Comparison of ENCODE assay signal across 16 cellular contexts in the genomic region with DNA sequence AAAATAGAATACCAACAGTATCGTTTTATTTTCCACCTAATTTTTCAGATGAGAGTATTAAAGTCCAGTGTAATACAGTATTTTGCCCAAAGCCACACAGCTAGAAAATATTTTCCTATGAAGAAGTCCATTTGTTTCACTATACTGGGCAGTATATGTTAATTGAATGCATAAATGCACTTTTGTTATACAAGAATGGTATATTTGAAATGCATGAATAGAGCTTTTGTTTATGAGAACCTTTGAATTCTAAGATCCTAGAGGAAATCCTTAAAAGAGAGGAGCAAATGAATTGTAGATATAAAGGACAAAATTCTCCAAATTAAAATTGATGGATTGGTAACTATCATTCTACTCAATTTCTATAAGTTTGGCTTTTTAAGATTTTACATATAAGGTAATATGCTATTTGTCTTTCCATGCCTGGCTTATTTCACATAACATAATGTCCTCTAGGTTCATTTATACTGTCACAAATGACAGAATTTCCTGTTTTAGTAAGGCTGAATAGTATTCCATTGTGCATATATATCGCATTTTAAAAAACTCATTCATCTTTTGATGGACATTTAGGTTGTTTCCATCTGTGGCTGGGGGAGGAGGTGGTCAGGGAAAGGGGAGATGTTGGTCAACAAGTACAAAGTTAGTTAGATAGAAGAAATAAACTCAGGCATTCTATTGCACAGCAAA.
DNase-seq lines count a peak whose midpoint lies in the region; ATAC-seq and TF ChIP-seq lines count a peak whose summit lies in the region.
"Had no signal": no experiment of that assay in that cellular context is flagged by ENCODE, and none has a peak within 500 bp of the region (broad histone marks: within the 10 kb centered on the region; RNA-seq: fewer than 3 reads in every experiment).

No MANE protein-coding gene starts in this region.

- H3K4me2 ChIP-seq in IMR-90 (ENCODE audit: low read depth, low read length), result no peak overlapping the region
- H3K4me2 ChIP-seq: BLaER1 had no signal

- no peak overlapping the region; the same call in 1 of the 2 replicates for H2BK120ac ChIP-seq in IMR-90 (ENCODE audit: low read depth, low read length)

- H3K9ac ChIP-seq in IMR-90 (ENCODE audit: low read depth, low read length), result no peak overlapping the region
- H3K9ac ChIP-seq: BLaER1 had no signal

- peak overlapping the region; percentile 86 for H3K4ac ChIP-seq in IMR-90 (ENCODE audit: low read depth, low read length)

- peak overlapping the region; percentile 84; the same call in 1 of the 2 replicates for H2AK5ac ChIP-seq in IMR-90 (ENCODE audit: low read depth, low read length)

- no CpG with 5 or more reads among the region's 2 CpGs for WGBS in IMR-90 (ENCODE audit: extremely low coverage in 2 of 2, insufficient read length in 1 of 2), 2 experiments

- H3K27me3 ChIP-seq in IMR-90 (ENCODE audit: control insufficient read depth, insufficient read depth, low read length), result no peaks in the 10 kb centered on the region
- H3K27me3 ChIP-seq: BLaER1 had no signal

- H3K4me1 Mint-ChIP-seq in osteocyte (ENCODE audit: unreplicated experiment), result peaks cover 31% of the 10 kb centered on the region
- H3K4me1 Mint-ChIP-seq: B cell; CD4-positive, CD25-positive, alpha-beta regulatory T cell had no signal

- peak overlapping the region in 1 of 2 experiments; percentile 31; a peak in 1 of 4 replicates for H4K8ac ChIP-seq in IMR-90 (ENCODE audit: low read depth in 2 of 2, low read length in 2 of 2)

- H3K9me3 Mint-ChIP-seq in osteocyte (ENCODE audit: unreplicated experiment), result peaks cover 4% of the 10 kb centered on the region
- H3K9me3 Mint-ChIP-seq: CD4-positive, CD25-positive, alpha-beta regulatory T cell; CD8-positive, alpha-beta T cell had no signal

- peaks cover 9% of the 10 kb centered on the region for H3K36me3 Mint-ChIP-seq in osteocyte (ENCODE audit: unreplicated experiment)
- H3K36me3 Mint-ChIP-seq: CD8-positive, alpha-beta T cell had no signal

- H3K9me3 ChIP-seq in IMR-90 (ENCODE audit: control insufficient read depth, insufficient read depth, low read length), result no peaks in the 10 kb centered on the region
- H3K9me3 ChIP-seq: BLaER1 had no signal

- peak overlapping the region; percentile 99 for H3K18ac ChIP-seq in IMR-90 (ENCODE audit: low read depth, low read length)

- peaks cover 8% of the 10 kb centered on the region for H3K4me1 ChIP-seq in IMR-90 (ENCODE audit: control insufficient read depth, insufficient read depth, low read length)
- H3K4me1 ChIP-seq: BLaER1 had no signal

- dilution Hi-C loops in IMR-90 (cut with HindIII; ENCODE audit: low sequenced_read_pairs, unreplicated experiment), result no loop called here

- peak overlapping the region; percentile 89 for H2BK20ac ChIP-seq in IMR-90 (ENCODE audit: low read depth, low read length)

- peak overlapping the region; percentile 93; the same call in 1 of the 2 replicates for H3K27ac ChIP-seq in IMR-90 (ENCODE audit: insufficient read depth, low read length)
- H3K27ac ChIP-seq: BLaER1, C4-2B had no signal

- intact Hi-C loops in IMR-90 (cut with micrococcal nuclease), result loop anchor here (5.0 kb wide), 1 partner anchor 42 kb away; no protein-coding TSS in a partner anchor

- no TSS peak for BruUV-seq in IMR-90 (replicated peaks; lab: Mats Ljungman, UMichigan)

- no peak for ATAC-seq in IMR-90 (ENCODE audit: low read depth)
- ATAC-seq: CD8-positive, alpha-beta T cell had no signal

- H4K91ac ChIP-seq in IMR-90 (ENCODE audit: insufficient read depth, low read depth, low read length), result peak overlapping the region; percentile 54; the same call in 1 of the 2 replicates

- H3K56ac ChIP-seq in IMR-90 (ENCODE audit: extremely low read depth, insufficient read depth, low read length), result no peak overlapping the region

- H2AK9ac ChIP-seq in IMR-90 (replicated peaks; ENCODE audit: low read depth, low read length, poor library complexity), result no peak overlapping the region

- DNase-seq in IMR-90 (no peak), SK-MEL-5 (ENCODE audit: low read depth, low spot score) (peak; percentile 83), osteocyte (ENCODE audit: extremely low spot score, unreplicated experiment) (no peak), NCI-H1417 (lab: John Stamatoyannopoulos, UW) (no peak), NCI-H1092 (lab: John Stamatoyannopoulos, UW) (no peak), anterior cingulate cortex (lab: John Stamatoyannopoulos, UW) (no peak)
- DNase-seq: Calu3; CD4-positive, CD25-positive, alpha-beta regulatory T cell; CD8-positive, alpha-beta T cell; COR-L47; DND-41; H7; HCEC 1CT had no signal

- no peak for TF ChIP-seq POLR2A in IMR-90 (IDR thresholded peaks at IDR 0.05; ENCODE audit: low read depth, low read length)

- peaks cover 0 to 3% of the 10 kb centered on the region in 2 experiments; a peak in 1 of 4 replicates for H3K79me1 ChIP-seq in IMR-90 (ENCODE audit: low read depth in 1 of 2, low read length in 2 of 2)

- H3K4me3 Mint-ChIP-seq in osteocyte (ENCODE audit: unreplicated experiment), result no peak overlapping the region
- H3K4me3 Mint-ChIP-seq: B cell; CD4-positive, CD25-positive, alpha-beta regulatory T cell; CD8-positive, alpha-beta T cell had no signal

- no peak overlapping the region for H3K4me3 ChIP-seq in IMR-90 (ENCODE audit: insufficient read depth, low read depth, low read length)
- H3K4me3 ChIP-seq: BLaER1 had no signal

- peak overlapping the region; percentile 58 for H3K27ac Mint-ChIP-seq in osteocyte (ENCODE audit: unreplicated experiment)
- H3K27ac Mint-ChIP-seq: B cell; CD4-positive, CD25-positive, alpha-beta regulatory T cell; CD8-positive, alpha-beta T cell had no signal

- H2BK5ac ChIP-seq in IMR-90 (ENCODE audit: low read depth, low read length, poor library complexity, severe bottlenecking), result peak overlapping the region; percentile 96

- TF ChIP-seq CTCF in IMR-90 (conservative IDR thresholded peaks at IDR 0.05; ENCODE audit: low read depth, low read length) (no peak), osteocyte (IDR thresholded peaks at IDR 0.05) (no peak)

- H3K14ac ChIP-seq in IMR-90 (replicated peaks; ENCODE audit: low read depth, low read length), result no peak overlapping the region

- POLR2A ChIA-PET in IMR-90 (lab: Charles Lee; ENCODE audit: unreplicated experiment), result no interaction called here

- H4K20me1 ChIP-seq in IMR-90 (ENCODE audit: insufficient read depth, low read length), result no peaks in the 10 kb centered on the region
- H4K20me1 ChIP-seq: BLaER1 had no signal

- in situ Hi-C loops in IMR-90 (cut with MboI; ENCODE audit: low sequenced_read_pairs) (no loop called here), SK-MEL-5 (cut with HindIII; ENCODE audit: low pct_unique_long_range_greater_than_20kb, low sequenced_read_pairs) (no loop called here)

- CTCF ChIA-PET in IMR-90 (lab: Yijun Ruan, JAX), result no interaction called here

- TF ChIP-seq RAD21 in IMR-90 (IDR thresholded peaks at IDR 0.05; ENCODE audit: low read length), result no peak

- no peaks in the 10 kb centered on the region for H3K27me3 Mint-ChIP-seq in osteocyte (ENCODE audit: unreplicated experiment)
- H3K27me3 Mint-ChIP-seq: B cell had no signal

- H2AFZ ChIP-seq in IMR-90 (replicated peaks; ENCODE audit: low read length, poor library complexity), result no peak overlapping the region

- no peak overlapping the region for H3K23ac ChIP-seq in IMR-90 (ENCODE audit: low read depth, low read length)

- H3K9me1 ChIP-seq in IMR-90 (ENCODE audit: insufficient read depth, low read length), result no peaks in the 10 kb centered on the region

- H3K36me3 ChIP-seq in IMR-90 (ENCODE audit: control insufficient read depth, insufficient read depth, low read length), result no peaks in the 10 kb centered on the region
- H3K36me3 ChIP-seq: BLaER1 had no signal

- H4K5ac ChIP-seq in IMR-90 (ENCODE audit: low read depth, low read length), result no peak overlapping the region

- H2BK15ac ChIP-seq in IMR-90 (ENCODE audit: low read depth, low read length), result no peak overlapping the region

TF ChIP-seq in IMR-90, 13 proteins besides CTCF, POLR2A, EP300 and RAD21:
- TF ChIP-seq NFE2L2 (IDR thresholded peaks at IDR 0.05; ENCODE audit: low read depth, low read length) (no peak), MAFK (IDR thresholded peaks at IDR 0.05; ENCODE audit: low read depth, low read length) (no peak), ELK1 (IDR thresholded peaks at IDR 0.05; ENCODE audit: borderline replicate concordance, low read depth, low read length) (no peak), BHLHE40 (IDR thresholded peaks at IDR 0.05; ENCODE audit: low read depth, low read length) (no peak), MXI1 (IDR thresholded peaks at IDR 0.05; ENCODE audit: borderline replicate concordance, low read depth, low read length) (no peak), MAZ (IDR thresholded peaks at IDR 0.05; ENCODE audit: borderline replicate concordance, low read depth, low read length) (no peak), CEBPB (IDR thresholded peaks at IDR 0.05; ENCODE audit: low read depth, low read length) (no peak), FOS (IDR thresholded peaks at IDR 0.05; ENCODE audit: low read depth, low read length) (no peak), RFX5 (IDR thresholded peaks at IDR 0.05; ENCODE audit: low read depth, low read length) (no peak)
TF ChIP-seq in IMR-90: peak in this region for 0.
